In genomic region chr2:53508667-53509066, GRCh38 we compare ENCODE assay signal across 18 cellular contexts.
DNase-seq lines count a peak whose midpoint lies in the region; ATAC-seq and TF ChIP-seq lines count a peak whose summit lies in the region.
"Had no signal": no experiment of that assay in that cellular context is flagged by ENCODE, and none has a peak within 500 bp of the region (broad histone marks: within the 10 kb centered on the region; RNA-seq: fewer than 3 reads in every experiment).

No MANE protein-coding gene starts in this region.

- intact Hi-C loops in Panc1 (cut with micrococcal nuclease; ENCODE audit: unreplicated experiment), result no loop called here

- in situ Hi-C loops in Panc1 (cut with HindIII; ENCODE audit: low pct_unique_long_range_greater_than_20kb, low sequenced_read_pairs), result no loop called here

- H3K27ac ChIP-seq in HEK293 (ENCODE audit: extremely low read depth, low read depth, low read length) (no peak overlapping the region), Panc1 (ENCODE audit: low read length) (no peak overlapping the region), epithelial cell of prostate (peak overlapping the region; percentile 69)
- H3K27ac ChIP-seq: gastrocnemius medialis, PC-9, skin epidermis, uterus had no signal

- H3K27me3 ChIP-seq in Panc1 (ENCODE audit: control insufficient read depth, insufficient read depth, low read length), result no peaks in the 10 kb centered on the region
- H3K27me3 ChIP-seq: gastrocnemius medialis, uterus had no signal

- ATAC-seq in Panc1, result no peak
- ATAC-seq: CD8-positive, alpha-beta T cell; gastrocnemius medialis had no signal

- no peaks in the 10 kb centered on the region for H3K36me3 ChIP-seq in HEK293 (ENCODE audit: control insufficient read depth in 2 of 2, insufficient read depth in 1 of 2, low read length in 2 of 2)
- H3K36me3 ChIP-seq in Panc1 (ENCODE audit: control insufficient read depth, insufficient read depth, low read length), result no peaks in the 10 kb centered on the region
- H3K36me3 ChIP-seq: gastrocnemius medialis, uterus had no signal

- CTCF ChIA-PET in HEK293 (lab: Yijun Ruan, JAX) (no interaction called here), Panc1 (lab: Charles Lee) (no interaction called here)

- peak; percentile 9 for TF ChIP-seq CTCF in AG09309 (IDR thresholded peaks at IDR 0.05; ENCODE audit: control insufficient read depth, insufficient read depth, low read depth, low read length, missing control alignments)
- no peak for TF ChIP-seq CTCF in HEK293 (tag by site-specific recombination; IDR thresholded peaks at IDR 0.05)
- TF ChIP-seq CTCF in Panc1 (IDR thresholded peaks at IDR 0.05), result peak; percentile 15; the same call in 1 of the 2 replicates

- POLR2A ChIA-PET in HEK293 (lab: Yijun Ruan, JAX), result no interaction called here
- POLR2A ChIA-PET in Panc1 (lab: Charles Lee), result no interaction called here

- no peaks in the 10 kb centered on the region for H3K9me3 ChIP-seq in HEK293 (ENCODE audit: control insufficient read depth, insufficient read depth, low read depth, low read length)
- no peaks in the 10 kb centered on the region for H3K9me3 ChIP-seq in Panc1 (ENCODE audit: control insufficient read depth, insufficient read depth, low read depth, low read length)
- H3K9me3 ChIP-seq: gastrocnemius medialis, uterus had no signal

- H3K4me3 ChIP-seq in AG09309 (ENCODE audit: control insufficient read depth, low read depth, low read length) (no peak overlapping the region), HEK293 (ENCODE audit: low read depth, low read length) (no peak overlapping the region), Panc1 (ENCODE audit: low read depth in 2 of 2, low read length in 2 of 2) (no peak overlapping the region)
- H3K4me3 ChIP-seq: gastrocnemius medialis, PC-9, skin epidermis, uterus had no signal

- no peaks in the 10 kb centered on the region for H3K4me1 ChIP-seq in HEK293 (ENCODE audit: control insufficient read depth, insufficient read depth, low read length)
- no peaks in the 10 kb centered on the region for H3K4me1 ChIP-seq in Panc1 (ENCODE audit: control insufficient read depth, insufficient read depth, low read length)
- H3K4me1 ChIP-seq: gastrocnemius medialis, uterus had no signal

- no TSS peak for BruUV-seq in Panc1 (replicated peaks; lab: Mats Ljungman, UMichigan)

- no peak for DNase-seq in AG09309 (ENCODE audit: low read depth)
- DNase-seq in Panc1 (ENCODE audit: low read depth, low spot score), result no peak
- DNase-seq in epithelial cell of prostate (ENCODE audit: low read depth, low spot score), result no peak
- no peak for DNase-seq in activated CD4-positive, alpha-beta T cell treated with anti-CD3 and anti-CD28 coated beads, Interleukin-2, amount 50 U/mL, for 48 hours
- DNase-seq in NCI-H226, result no peak
- no peak for DNase-seq in occipital lobe (lab: John Stamatoyannopoulos, UW)
- no peak for DNase-seq in activated naive CD4-positive, alpha-beta T cell treated with Interleukin-2 at 50 U/mL for 16 hours
- DNase-seq: activated CD4-positive, alpha-beta T cell treated with anti-CD3 and anti-CD28 coated beads, Interleukin-2, amount 50 U/mL, for 4 hours; activated naive CD4-positive, alpha-beta T cell treated with anti-CD3 and anti-CD28 coated beads for 36 hours; aorta; CD8-positive, alpha-beta T cell; gastrocnemius medialis; NCI-H187 treated with DMSO at 0.1 percent for 48 hours; PC-9; stimulated activated CD4-positive, alpha-beta T cell treated with anti-CD3 and anti-CD28 coated beads, Interleukin-4, amount 100 ng/mL, for 1 hour; uterus had no signal

TF ChIP-seq in HEK293, 187 proteins besides CTCF, POLR2A, EP300 and RAD21:
- TF ChIP-seq SETDB1 (IDR thresholded peaks at IDR 0.05; ENCODE audit: insufficient read length, low read length), result peak; percentile 20
- no peak for TF ChIP-seq SP7 (tag by site-specific recombination; IDR thresholded peaks at IDR 0.05)
